Comparison of ENCODE assay signal across 23 cellular contexts in the genomic region with DNA sequence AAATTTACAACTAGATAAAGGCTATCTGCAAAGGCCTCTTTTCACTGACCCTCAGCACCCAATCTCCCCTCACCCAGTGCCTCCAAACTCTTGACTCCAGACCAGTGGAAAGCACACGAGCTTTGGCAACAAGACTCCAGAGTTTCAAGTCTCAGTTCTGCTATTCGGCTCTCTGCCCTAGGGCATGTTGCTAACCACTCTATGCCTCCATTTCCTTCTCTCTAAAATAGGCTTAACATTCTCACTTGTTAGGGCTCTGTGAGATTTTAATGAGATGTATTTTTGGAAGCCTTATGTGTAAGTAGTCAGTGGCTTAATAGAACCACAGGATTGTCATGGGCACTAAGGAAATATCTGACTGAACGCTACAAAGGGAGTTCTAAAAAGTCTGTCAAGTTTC.
"Had no signal": no experiment of that assay in that cellular context is flagged by ENCODE, and none has a peak within 500 bp of the region (broad histone marks: within the 10 kb centered on the region; RNA-seq: fewer than 3 reads in every experiment).

No MANE protein-coding gene starts in this region.

- ATAC-seq: gastroesophageal sphincter; heart left ventricle; left cardiac atrium; left lung; naive thymus-derived CD4-positive, alpha-beta T cell; right lobe of liver; stimulated activated naive CD8-positive, alpha-beta T cell treated with anti-CD3 and anti-CD28 coated beads, Interleukin-15, amount 100 ng/mL, for 72 hours had no signal

- H3K4me3 ChIP-seq: dorsolateral prefrontal cortex, gastroesophageal sphincter, heart left ventricle, left lung, neural progenitor cell, right lobe of liver, smooth muscle cell, thyroid gland, vagina had no signal

- H3K9me3 ChIP-seq: gastroesophageal sphincter, heart left ventricle, left lung, right lobe of liver, thyroid gland, vagina had no signal

- H3K4me1 ChIP-seq: gastroesophageal sphincter, heart left ventricle, left lung, neural progenitor cell, parathyroid adenoma, right lobe of liver, vagina had no signal

- H3K36me3 ChIP-seq: gastroesophageal sphincter, heart left ventricle, left lung, neural progenitor cell, right lobe of liver, thyroid gland, vagina had no signal

- H3K27me3 ChIP-seq: dorsolateral prefrontal cortex, gastroesophageal sphincter, heart left ventricle, left lung, neural progenitor cell, right lobe of liver, thyroid gland, vagina had no signal

- H3K4me2 ChIP-seq: neural progenitor cell, smooth muscle cell had no signal

- H3K27ac ChIP-seq: dorsolateral prefrontal cortex, gastroesophageal sphincter, heart left ventricle, left lung, neural progenitor cell, parathyroid adenoma, right lobe of liver, thyroid gland, vagina had no signal

- H2AFZ ChIP-seq: parathyroid adenoma had no signal

- H3K79me2 ChIP-seq: parathyroid adenoma had no signal

- DNase-seq: dorsolateral prefrontal cortex; effector CD4-positive, alpha-beta T cell; heart left ventricle; hippocampal formation; left cardiac atrium; left lung; mesenchymal stem cell; midbrain; naive thymus-derived CD4-positive, alpha-beta T cell; right lobe of liver; stimulated activated CD4-positive, alpha-beta T cell treated with anti-CD3 and anti-CD28 coated beads, Interleukin-12 subunit alpha, Interleukin-12 subunit beta, amount 100 ng/mL, for 4 hours; stimulated activated CD4-positive, alpha-beta T cell treated with anti-CD3 and anti-CD28 coated beads, Interleukin-1b, Interleukin-23, amount 100 ng/mL, for 48 hours; stimulated activated CD4-positive, alpha-beta T cell treated with anti-CD3 and anti-CD28 coated beads, Interleukin-4, amount 100 ng/mL, for 1 hour; stimulated activated CD8-positive, alpha-beta memory T cell treated with anti-CD3 and anti-CD28 coated beads, Interleukin-4, amount 100 ng/mL, for 48 hours; stimulated activated naive CD4-positive, alpha-beta T cell; stimulated activated naive CD8-positive, alpha-beta T cell treated with anti-CD3 and anti-CD28 coated beads, Interleukin-15, amount 100 ng/mL, for 72 hours; thyroid gland; trophoblast cell had no signal

- H3K9ac ChIP-seq: neural progenitor cell, parathyroid adenoma had no signal
